ENCODE assay signal across 22 cellular contexts in the genomic region with DNA sequence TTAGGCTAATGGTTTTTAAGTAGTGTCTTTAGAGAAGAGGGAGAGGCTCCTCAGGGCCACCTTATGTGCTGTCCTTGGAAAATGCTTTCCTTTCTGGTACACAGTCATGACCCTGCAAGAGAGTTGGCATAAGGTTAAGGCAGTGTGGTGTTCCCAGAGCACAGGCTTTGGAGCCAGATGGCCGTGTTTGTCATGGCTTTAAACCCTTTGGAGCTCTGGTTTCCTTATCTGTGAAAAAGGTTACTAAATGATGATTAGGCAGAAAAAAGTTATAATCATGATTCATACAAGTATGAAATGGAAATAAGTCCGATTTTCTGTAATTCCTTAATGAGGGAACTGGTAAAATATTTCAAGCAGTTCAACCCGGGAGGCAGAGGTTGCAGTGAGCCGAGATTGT. TPM values are rescaled to one million over a fixed set of nuclear protein-coding genes. Genes with fewer than 3 reads are reported as not detected.
DNase-seq lines count a peak whose midpoint lies in the region; ATAC-seq, FAIRE-seq and TF ChIP-seq lines count a peak whose summit lies in the region.
"Had no signal": no experiment of that assay in that cellular context is flagged by ENCODE, and none has a peak within 500 bp of the region (broad histone marks: within the 10 kb centered on the region; RNA-seq: fewer than 3 reads in every experiment).

No MANE protein-coding gene starts in this region.

- peaks cover 59% of the 10 kb centered on the region for H3K36me3 Mint-ChIP-seq in activated CD4-positive, alpha-beta T cell treated with anti-CD3 and anti-CD28 coated beads, Interleukin-2, amount 10 ng/mL, durations not matched to agents 24 days and 14 days (ENCODE audit: low read depth)
- peaks cover 13% of the 10 kb centered on the region for H3K36me3 Mint-ChIP-seq in astrocyte (ENCODE audit: low read depth, unreplicated experiment)
- peaks cover 64% of the 10 kb centered on the region for H3K36me3 Mint-ChIP-seq in stimulated activated memory B cell treated with anti-CD40 and anti-IgM and Interleukin-4, amounts not matched to agents 10 μg/mL and 1 μg/mL and 100 μg/mL, for 72 hours

- H3K4ac ChIP-seq in mesendoderm (ENCODE audit: low read depth, low read length): no peak overlapping the region

- H3K4me1 Mint-ChIP-seq in activated CD4-positive, alpha-beta T cell treated with anti-CD3 and anti-CD28 coated beads, Interleukin-2, amount 10 ng/mL, durations not matched to agents 24 days and 14 days: peaks cover 6% of the 10 kb centered on the region
- no peaks in the 10 kb centered on the region for H3K4me1 Mint-ChIP-seq in astrocyte (ENCODE audit: low read depth, unreplicated experiment)
- peaks cover 3% of the 10 kb centered on the region for H3K4me1 Mint-ChIP-seq in stimulated activated memory B cell treated with anti-CD40 and anti-IgM and Interleukin-4, amounts not matched to agents 10 μg/mL and 1 μg/mL and 100 μg/mL, for 72 hours

- H2BK15ac ChIP-seq in mesendoderm (replicated peaks; ENCODE audit: low read depth): no peak overlapping the region

- H3K23ac ChIP-seq in mesendoderm (ENCODE audit: low read length): no peak overlapping the region

- H2BK5ac ChIP-seq in mesendoderm (ENCODE audit: low read length): no peak overlapping the region

- H3K9ac ChIP-seq in astrocyte (ENCODE audit: low read length): no peak overlapping the region
- no peak overlapping the region for H3K9ac ChIP-seq in mesendoderm (ENCODE audit: low read length)

- intact Hi-C loops in activated CD4-positive, alpha-beta T cell treated with anti-CD3 and anti-CD28 coated beads, Interleukin-2, amount 10 ng/mL, durations not matched to agents 24 days and 14 days (cut with micrococcal nuclease): no loop called here

- H3K4me1 ChIP-seq in astrocyte (ENCODE audit: insufficient read depth, low read length) (no peaks in the 10 kb centered on the region), thoracic aorta (ENCODE audit: control insufficient read depth in 1 of 2, low read depth in 2 of 2) (peaks cover 9 to 15% of the 10 kb centered on the region in 2 donors), mesendoderm (ENCODE audit: control insufficient read depth, low read depth, low read length) (no peaks in the 10 kb centered on the region)
- H3K4me1 ChIP-seq: foreskin keratinocyte, right atrium auricular region, SJCRH30 had no signal

- no peaks in the 10 kb centered on the region for H3K27me3 Mint-ChIP-seq in activated CD4-positive, alpha-beta T cell treated with anti-CD3 and anti-CD28 coated beads, Interleukin-2, amount 10 ng/mL, durations not matched to agents 24 days and 14 days
- no peaks in the 10 kb centered on the region for H3K27me3 Mint-ChIP-seq in astrocyte (ENCODE audit: low read depth, unreplicated experiment)
- no peaks in the 10 kb centered on the region for H3K27me3 Mint-ChIP-seq in stimulated activated memory B cell treated with anti-CD40 and anti-IgM and Interleukin-4, amounts not matched to agents 10 μg/mL and 1 μg/mL and 100 μg/mL, for 72 hours
- H3K27me3 Mint-ChIP-seq: stimulated activated naive CD8-positive, alpha-beta T cell treated with anti-CD3 and anti-CD28 coated beads, Interleukin-15, amount 100 ng/mL, for 72 hours had no signal

- no peak for TF ChIP-seq CTCF in astrocyte (IDR thresholded peaks at IDR 0.05; ENCODE audit: insufficient read depth, low read depth, low read length)
- no peak for TF ChIP-seq CTCF in thoracic aorta (IDR thresholded peaks at IDR 0.05)

- no peak overlapping the region for H3K4me3 Mint-ChIP-seq in activated CD4-positive, alpha-beta T cell treated with anti-CD3 and anti-CD28 coated beads, Interleukin-2, amount 10 ng/mL, durations not matched to agents 24 days and 14 days
- no peak overlapping the region for H3K4me3 Mint-ChIP-seq in astrocyte (ENCODE audit: unreplicated experiment)
- no peak overlapping the region for H3K4me3 Mint-ChIP-seq in stimulated activated memory B cell treated with anti-CD40 and anti-IgM and Interleukin-4, amounts not matched to agents 10 μg/mL and 1 μg/mL and 100 μg/mL, for 72 hours
- H3K4me3 Mint-ChIP-seq: stimulated activated naive CD8-positive, alpha-beta T cell treated with anti-CD3 and anti-CD28 coated beads, Interleukin-15, amount 100 ng/mL, for 72 hours; T-helper 1 cell treated with Interleukin-12 subunit alpha and Interleukin-12 subunit beta and Interleukin-4 antibody, amounts not matched to agents 30 μg/mL and 1 μg/mL, for 36 hours had no signal

- H3K27ac Mint-ChIP-seq in activated CD4-positive, alpha-beta T cell treated with anti-CD3 and anti-CD28 coated beads, Interleukin-2, amount 10 ng/mL, durations not matched to agents 24 days and 14 days: peak overlapping the region; percentile 25
- H3K27ac Mint-ChIP-seq in astrocyte (ENCODE audit: unreplicated experiment): no peak overlapping the region
- no peak overlapping the region for H3K27ac Mint-ChIP-seq in stimulated activated memory B cell treated with anti-CD40 and anti-IgM and Interleukin-4, amounts not matched to agents 10 μg/mL and 1 μg/mL and 100 μg/mL, for 72 hours
- H3K27ac Mint-ChIP-seq: activated T-helper 2 cell treated with anti-CD3 and anti-CD28 coated beads, Interferon-gamma antibody, Interleukin-2, Interleukin-4, amounts not matched to agents 10 μg/mL and 5 μg/mL and 100 μg/mL, durations not matched to agents 14 hours and 24 hours and 36 hours; T-helper 1 cell treated with Interleukin-12 subunit alpha and Interleukin-12 subunit beta and Interleukin-4 antibody, amounts not matched to agents 30 μg/mL and 1 μg/mL, for 36 hours had no signal

- no peak overlapping the region for H4K5ac ChIP-seq in mesendoderm (ENCODE audit: low read length)

- H3K9me3 Mint-ChIP-seq in activated CD4-positive, alpha-beta T cell treated with anti-CD3 and anti-CD28 coated beads, Interleukin-2, amount 10 ng/mL, durations not matched to agents 24 days and 14 days: no peaks in the 10 kb centered on the region
- H3K9me3 Mint-ChIP-seq in astrocyte (ENCODE audit: unreplicated experiment): no peaks in the 10 kb centered on the region
- no peaks in the 10 kb centered on the region for H3K9me3 Mint-ChIP-seq in stimulated activated memory B cell treated with anti-CD40 and anti-IgM and Interleukin-4, amounts not matched to agents 10 μg/mL and 1 μg/mL and 100 μg/mL, for 72 hours
- H3K9me3 Mint-ChIP-seq: activated T-helper 2 cell treated with anti-CD3 and anti-CD28 coated beads, Interferon-gamma antibody, Interleukin-2, Interleukin-4, amounts not matched to agents 10 μg/mL and 5 μg/mL and 100 μg/mL, durations not matched to agents 14 hours and 24 hours and 36 hours; stimulated activated naive CD8-positive, alpha-beta T cell treated with anti-CD3 and anti-CD28 coated beads, Interleukin-15, amount 100 ng/mL, for 72 hours; T-helper 1 cell treated with Interleukin-12 subunit alpha and Interleukin-12 subunit beta and Interleukin-4 antibody, amounts not matched to agents 30 μg/mL and 1 μg/mL, for 36 hours had no signal

- no peak overlapping the region for H3K56ac ChIP-seq in mesendoderm (ENCODE audit: low read length)

- no peak for DNase-seq in activated CD4-positive, alpha-beta T cell treated with anti-CD3 and anti-CD28 coated beads, Interleukin-2, amount 10 ng/mL, durations not matched to agents 24 days and 14 days
- no peak for DNase-seq in activated CD4-positive, alpha-beta T cell treated with anti-CD3 and anti-CD28 coated beads, Interleukin-2, amount 50 U/mL, for 48 hours
- DNase-seq in astrocyte (ENCODE audit: low read depth): peak; percentile 44
- no peak for DNase-seq in left lobe of liver (ENCODE audit: low spot score)
- DNase-seq in thoracic aorta (ENCODE audit: low spot score): no peak
- no peak for DNase-seq in KG1 (lab: John Stamatoyannopoulos, UW)
- no peak for DNase-seq in mesendoderm
- DNase-seq: C1 segment of cervical spinal cord; DMS153; foreskin keratinocyte; NCI-H1092; NCI-H69; OCI-M1; SJCRH30; stimulated activated CD4-positive, alpha-beta T cell treated with anti-CD3 and anti-CD28 coated beads, Interleukin-1b, Interleukin-23, amount 100 ng/mL, for 48 hours; stimulated activated naive CD8-positive, alpha-beta T cell treated with anti-CD3 and anti-CD28 coated beads, Interleukin-15, amount 100 ng/mL, for 72 hours had no signal

- H3K79me1 ChIP-seq in mesendoderm (ENCODE audit: low read length): peaks cover 6% of the 10 kb centered on the region

- H4K20me1 ChIP-seq in astrocyte (ENCODE audit: insufficient read depth, low read length): peaks cover 32% of the 10 kb centered on the region

- H3K36me3 ChIP-seq in astrocyte (ENCODE audit: insufficient read depth, low read length) (peaks cover 40% of the 10 kb centered on the region), thoracic aorta (peaks cover 14% of the 10 kb centered on the region), mesendoderm (ENCODE audit: control insufficient read depth, insufficient read depth, low read length) (peaks cover 15% of the 10 kb centered on the region)

- H3K27me3 ChIP-seq in astrocyte (ENCODE audit: insufficient read depth, low read length): no peaks in the 10 kb centered on the region
- H3K27me3 ChIP-seq in thoracic aorta (replicated peaks; ENCODE audit: insufficient read depth): no peaks in the 10 kb centered on the region
- H3K27me3 ChIP-seq in mesendoderm (ENCODE audit: insufficient read depth, low read length, poor library complexity): no peaks in the 10 kb centered on the region
- H3K27me3 ChIP-seq: foreskin keratinocyte, right atrium auricular region, SJCRH30 had no signal

- H3K27ac ChIP-seq in astrocyte (ENCODE audit: low read depth, low read length): no peak overlapping the region
- peak overlapping the region; percentile 33 to 63 for H3K27ac ChIP-seq in thoracic aorta
- no peak overlapping the region for H3K27ac ChIP-seq in mesendoderm (ENCODE audit: low read depth, low read length)
- H3K27ac ChIP-seq: 22Rv1, foreskin keratinocyte, right atrium auricular region, SJCRH30, VCaP had no signal

- WGBS in mesendoderm (ENCODE audit: extremely low coverage, insufficient coverage, low lambda C conversion rate): no CpG with 5 or more reads among the region's 4 CpGs

- peaks cover 29% of the 10 kb centered on the region for H3K79me2 ChIP-seq in astrocyte (ENCODE audit: insufficient read depth, low read length)
- no peaks in the 10 kb centered on the region for H3K79me2 ChIP-seq in mesendoderm (ENCODE audit: control insufficient read depth, insufficient read depth, low read length)

- H3K9me3 ChIP-seq in astrocyte (ENCODE audit: insufficient read depth, low read depth, low read length) (no peaks in the 10 kb centered on the region), thoracic aorta (no peaks in the 10 kb centered on the region)
- H3K9me3 ChIP-seq: right atrium auricular region, SJCRH30 had no signal

- H2BK120ac ChIP-seq in mesendoderm (ENCODE audit: low read depth, low read length): no peak overlapping the region

- no peak overlapping the region for H4K8ac ChIP-seq in mesendoderm (ENCODE audit: low read depth, low read length)

- no peak overlapping the region for H3K18ac ChIP-seq in mesendoderm (ENCODE audit: low read length)

- peak; percentile 40 for ATAC-seq in left lobe of liver
- peak; percentile 79 for ATAC-seq in thoracic aorta (ENCODE audit: insufficient number of reproducible peaks, low FRiP score, low read depth)
- ATAC-seq in stimulated activated memory B cell treated with anti-CD40 and anti-IgM and Interleukin-4, amounts not matched to agents 10 μg/mL and 1 μg/mL and 100 μg/mL, for 72 hours: no peak
- ATAC-seq: foreskin keratinocyte; stimulated activated naive CD8-positive, alpha-beta T cell treated with anti-CD3 and anti-CD28 coated beads, Interleukin-15, amount 100 ng/mL, for 72 hours had no signal

- no peak overlapping the region for H2AK5ac ChIP-seq in mesendoderm (ENCODE audit: low read length)

- H2AFZ ChIP-seq in astrocyte (ENCODE audit: low read depth, low read length): no peak overlapping the region

- no peak overlapping the region for H3K4me2 ChIP-seq in astrocyte (ENCODE audit: low read length)
- H3K4me2 ChIP-seq in mesendoderm (ENCODE audit: low read length): no peak overlapping the region

- no peak overlapping the region for H3K4me3 ChIP-seq in astrocyte (ENCODE audit: insufficient read depth, low read depth, low read length)
- H3K4me3 ChIP-seq in thoracic aorta: peak overlapping the region; percentile 5
- no peak overlapping the region for H3K4me3 ChIP-seq in mesendoderm (ENCODE audit: low read length)
- H3K4me3 ChIP-seq: right atrium auricular region, SJCRH30 had no signal

- FAIRE-seq in astrocyte (lab: Jason Lieb, UNC): no peak

RNA-seq across cellular contexts. Expression of gene UTP4, which starts 13.2 kb away (rescaled TPM):
- total RNA-seq in activated CD4-positive, alpha-beta T cell treated with anti-CD3 and anti-CD28 coated beads, Interleukin-2, amount 10 ng/mL, durations not matched to agents 24 days and 14 days: 126 and 131 TPM in 2 replicates
- total RNA-seq in astrocyte: 68.1 and 69.4 TPM in 2 replicates
- 17.6 TPM for total RNA-seq in left lobe of liver
- 10 to 100 TPM; 44.5 to 59.7 TPM for total RNA-seq in thoracic aorta
- 80.1 TPM for polyA plus RNA-seq in mesendoderm (2013, experiment 1 of 2)
- 82.8 TPM for polyA plus RNA-seq in mesendoderm (2013, experiment 2 of 2)

RNA-seq across cellular contexts. Expression of gene CHTF8, which starts 13.3 kb away (rescaled TPM):
- total RNA-seq in activated CD4-positive, alpha-beta T cell treated with anti-CD3 and anti-CD28 coated beads, Interleukin-2, amount 10 ng/mL, durations not matched to agents 24 days and 14 days: 124 and 138 TPM in 2 replicates
- 86.4 and 89.2 TPM in 2 replicates for total RNA-seq in astrocyte
- total RNA-seq in left lobe of liver: 59.1 TPM
- total RNA-seq in thoracic aorta: 10 to 100 TPM; 63.7 to 99.5 TPM
- 88.0 TPM for polyA plus RNA-seq in mesendoderm (2013, experiment 1 of 2)
- 89.9 TPM for polyA plus RNA-seq in mesendoderm (2013, experiment 2 of 2)

RNA-seq across cellular contexts. Expression of gene HAS3, which starts 40.2 kb away (rescaled TPM):
- total RNA-seq in activated CD4-positive, alpha-beta T cell treated with anti-CD3 and anti-CD28 coated beads, Interleukin-2, amount 10 ng/mL, durations not matched to agents 24 days and 14 days: 0.56 and 0.64 TPM in 2 replicates
- total RNA-seq in astrocyte: 1.7 and 2.0 TPM in 2 replicates
- 0.53 TPM for total RNA-seq in left lobe of liver
- total RNA-seq in thoracic aorta: 1 to 10 TPM; 1.8 to 2.7 TPM
- polyA plus RNA-seq in mesendoderm (2013, experiment 1 of 2): 12.0 TPM
- 11.5 TPM for polyA plus RNA-seq in mesendoderm (2013, experiment 2 of 2)

RNA-seq across cellular contexts. Expression of gene SNTB2, which starts 41.3 kb away (rescaled TPM):
- 21.4 and 23.3 TPM in 2 replicates for total RNA-seq in activated CD4-positive, alpha-beta T cell treated with anti-CD3 and anti-CD28 coated beads, Interleukin-2, amount 10 ng/mL, durations not matched to agents 24 days and 14 days
- total RNA-seq in astrocyte (30.4 and 31.7 TPM in 2 replicates), left lobe of liver (11.6 TPM), thoracic aorta (10 to 100 TPM; 39.4 to 65.5 TPM)
- 5.2 TPM for polyA plus RNA-seq in mesendoderm (2013, experiment 1 of 2)
- 5.2 TPM for polyA plus RNA-seq in mesendoderm (2013, experiment 2 of 2)

Comparison
In these comparisons a context has a peak if more than half of its experiments do, and no peak if none do; other contexts are left out.
1. H3K27ac ChIP-seq: peak in thoracic aorta (2 of 2); none in astrocyte (single experiment) and mesendoderm (single experiment).